In genomic region chr14:38931969-38932652, GRCh38 we compare ENCODE assay signal across 2 cellular contexts.
TF ChIP-seq lines count a peak whose summit lies in the region.

No MANE protein-coding gene starts in this region.

TF ChIP-seq in HCT116, 20 proteins besides CTCF, POLR2A, EP300 and RAD21:
- TF ChIP-seq ATF3 (IDR thresholded peaks at IDR 0.05) (no peak), ELF1 (IDR thresholded peaks at IDR 0.05; ENCODE audit: borderline replicate concordance, low read depth) (no peak), EZH2phosphoT487 (IDR thresholded peaks at IDR 0.05; ENCODE audit: borderline replicate concordance) (no peak), POLR2AphosphoS5 (IDR thresholded peaks at IDR 0.05; ENCODE audit: low read depth, low read length) (no peak)

TF ChIP-seq in H1, 55 proteins besides CTCF, POLR2A, EP300 and RAD21:
- TF ChIP-seq GTF2F1 (IDR thresholded peaks at IDR 0.05; ENCODE audit: borderline replicate concordance, low read depth, low read length), result no peak
- TF ChIP-seq ASH2L (IDR thresholded peaks at IDR 0.05; ENCODE audit: low read length), result peak; percentile 51
- no peak for TF ChIP-seq MAX (IDR thresholded peaks at IDR 0.05)
- peak; percentile 63; the same call in 1 of the 2 replicates for TF ChIP-seq MAFK (IDR thresholded peaks at IDR 0.05; ENCODE audit: low read depth, low read length)
- no peak for TF ChIP-seq JUN (IDR thresholded peaks at IDR 0.05; ENCODE audit: low read depth, low read length)
- no peak for TF ChIP-seq TCF12 (IDR thresholded peaks at IDR 0.05; ENCODE audit: low read depth, low read length)
- no peak for TF ChIP-seq EZH2 (IDR thresholded peaks at IDR 0.05; ENCODE audit: low read depth, low read length, severe bottlenecking)
- no peak for TF ChIP-seq ATF2 (IDR thresholded peaks at IDR 0.05; ENCODE audit: low read length)
